1 cellular context compared by ENCODE assay signal in the genomic region with DNA sequence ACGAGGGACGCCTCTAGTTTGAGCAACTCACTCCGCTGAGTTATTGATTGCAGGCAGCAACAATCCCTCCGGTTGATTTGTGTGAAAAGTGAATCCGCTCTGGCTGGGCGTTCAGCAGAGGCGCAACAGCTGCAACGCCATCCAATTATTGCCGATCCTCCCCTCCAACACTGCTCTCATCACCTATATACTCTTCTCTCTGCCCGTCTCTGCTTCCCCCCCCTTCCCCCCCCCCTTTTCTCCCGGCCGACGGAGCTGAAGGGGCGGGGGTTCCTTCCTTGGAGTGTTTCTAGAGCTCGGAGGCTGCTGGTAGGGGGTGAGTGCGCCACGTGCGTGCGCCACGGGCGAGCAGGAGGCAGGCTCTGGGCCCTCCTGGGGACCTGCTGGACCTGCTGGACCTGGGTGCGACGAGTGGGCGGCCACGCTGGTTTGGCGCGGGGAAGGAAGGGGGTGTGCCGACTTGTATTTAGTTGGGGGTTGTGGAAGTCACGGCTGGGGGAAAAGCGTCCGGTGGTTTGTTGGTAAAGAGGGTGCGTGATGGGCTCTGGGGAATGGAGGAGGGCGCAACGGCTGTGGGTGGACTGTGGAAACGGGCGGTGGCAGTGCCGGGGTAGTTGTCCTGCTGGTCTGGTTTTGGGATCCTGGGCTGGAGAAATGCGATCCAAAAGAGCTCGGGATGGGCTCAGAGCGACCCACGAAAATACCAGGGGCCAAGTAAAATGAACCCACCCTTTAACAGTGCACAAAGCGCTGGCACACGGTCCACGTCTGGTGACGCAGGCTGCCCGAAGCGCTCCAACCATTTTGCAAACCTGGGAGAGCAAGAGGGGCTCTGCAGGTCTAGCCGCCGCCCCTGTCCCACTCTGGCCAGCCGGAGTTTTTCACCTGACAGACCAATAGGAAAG.
TF ChIP-seq lines count a peak whose summit lies in the region.

No MANE protein-coding gene starts in this region.

TF ChIP-seq in GM12878, 131 proteins besides CTCF, POLR2A, EP300 and RAD21 (continued from another document):
- TF ChIP-seq, protein P1, sequence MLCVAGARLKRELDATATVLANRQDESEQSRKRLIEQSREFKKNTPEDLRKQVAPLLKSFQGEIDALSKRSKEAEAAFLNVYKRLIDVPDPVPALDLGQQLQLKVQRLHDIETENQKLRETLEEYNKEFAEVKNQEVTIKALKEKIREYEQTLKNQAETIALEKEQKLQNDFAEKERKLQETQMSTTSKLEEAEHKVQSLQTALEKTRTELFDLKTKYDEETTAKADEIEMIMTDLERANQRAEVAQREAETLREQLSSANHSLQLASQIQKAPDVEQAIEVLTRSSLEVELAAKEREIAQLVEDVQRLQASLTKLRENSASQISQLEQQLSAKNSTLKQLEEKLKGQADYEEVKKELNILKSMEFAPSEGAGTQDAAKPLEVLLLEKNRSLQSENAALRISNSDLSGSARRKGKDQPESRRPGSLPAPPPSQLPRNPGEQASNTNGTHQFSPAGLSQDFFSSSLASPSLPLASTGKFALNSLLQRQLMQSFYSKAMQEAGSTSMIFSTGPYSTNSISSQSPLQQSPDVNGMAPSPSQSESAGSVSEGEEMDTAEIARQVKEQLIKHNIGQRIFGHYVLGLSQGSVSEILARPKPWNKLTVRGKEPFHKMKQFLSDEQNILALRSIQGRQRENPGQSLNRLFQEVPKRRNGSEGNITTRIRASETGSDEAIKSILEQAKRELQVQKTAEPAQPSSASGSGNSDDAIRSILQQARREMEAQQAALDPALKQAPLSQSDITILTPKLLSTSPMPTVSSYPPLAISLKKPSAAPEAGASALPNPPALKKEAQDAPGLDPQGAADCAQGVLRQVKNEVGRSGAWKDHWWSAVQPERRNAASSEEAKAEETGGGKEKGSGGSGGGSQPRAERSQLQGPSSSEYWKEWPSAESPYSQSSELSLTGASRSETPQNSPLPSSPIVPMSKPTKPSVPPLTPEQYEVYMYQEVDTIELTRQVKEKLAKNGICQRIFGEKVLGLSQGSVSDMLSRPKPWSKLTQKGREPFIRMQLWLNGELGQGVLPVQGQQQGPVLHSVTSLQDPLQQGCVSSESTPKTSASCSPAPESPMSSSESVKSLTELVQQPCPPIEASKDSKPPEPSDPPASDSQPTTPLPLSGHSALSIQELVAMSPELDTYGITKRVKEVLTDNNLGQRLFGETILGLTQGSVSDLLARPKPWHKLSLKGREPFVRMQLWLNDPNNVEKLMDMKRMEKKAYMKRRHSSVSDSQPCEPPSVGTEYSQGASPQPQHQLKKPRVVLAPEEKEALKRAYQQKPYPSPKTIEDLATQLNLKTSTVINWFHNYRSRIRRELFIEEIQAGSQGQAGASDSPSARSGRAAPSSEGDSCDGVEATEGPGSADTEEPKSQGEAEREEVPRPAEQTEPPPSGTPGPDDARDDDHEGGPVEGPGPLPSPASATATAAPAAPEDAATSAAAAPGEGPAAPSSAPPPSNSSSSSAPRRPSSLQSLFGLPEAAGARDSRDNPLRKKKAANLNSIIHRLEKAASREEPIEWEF (IDR thresholded peaks at IDR 0.05; ENCODE audit: insufficient replicate concordance, low read depth, low read length), result no peak
- TF ChIP-seq FOXK2 (IDR thresholded peaks at IDR 0.05), result no peak
- no peak for TF ChIP-seq CHD1 (IDR thresholded peaks at IDR 0.05; ENCODE audit: low read depth, low read length)
- TF ChIP-seq CHD2 (IDR thresholded peaks at IDR 0.05; ENCODE audit: borderline replicate concordance, low read depth, low read length), result no peak
- TF ChIP-seq CEBPB (IDR thresholded peaks at IDR 0.05; ENCODE audit: borderline replicate concordance in 1 of 2, low read depth in 2 of 2, low read length in 2 of 2), result no peak
- no peak for TF ChIP-seq SP1 (IDR thresholded peaks at IDR 0.05; ENCODE audit: low read depth, low read length)
- TF ChIP-seq, protein P2, sequence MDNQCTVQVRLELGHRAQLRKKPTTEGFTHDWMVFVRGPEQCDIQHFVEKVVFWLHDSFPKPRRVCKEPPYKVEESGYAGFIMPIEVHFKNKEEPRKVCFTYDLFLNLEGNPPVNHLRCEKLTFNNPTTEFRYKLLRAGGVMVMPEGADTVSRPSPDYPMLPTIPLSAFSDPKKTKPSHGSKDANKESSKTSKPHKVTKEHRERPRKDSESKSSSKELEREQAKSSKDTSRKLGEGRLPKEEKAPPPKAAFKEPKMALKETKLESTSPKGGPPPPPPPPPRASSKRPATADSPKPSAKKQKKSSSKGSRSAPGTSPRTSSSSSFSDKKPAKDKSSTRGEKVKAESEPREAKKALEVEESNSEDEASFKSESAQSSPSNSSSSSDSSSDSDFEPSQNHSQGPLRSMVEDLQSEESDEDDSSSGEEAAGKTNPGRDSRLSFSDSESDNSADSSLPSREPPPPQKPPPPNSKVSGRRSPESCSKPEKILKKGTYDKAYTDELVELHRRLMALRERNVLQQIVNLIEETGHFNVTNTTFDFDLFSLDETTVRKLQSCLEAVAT (IDR thresholded peaks at IDR 0.05), result peak; percentile 67; the same call in 1 of the 2 replicates
- no peak; the same call in none of the 2 replicates for TF ChIP-seq CREM (IDR thresholded peaks at IDR 0.05; ENCODE audit: low read depth)
- no peak for TF ChIP-seq WRNIP1 (IDR thresholded peaks at IDR 0.05; ENCODE audit: borderline replicate concordance, low read depth, low read length)
- TF ChIP-seq, protein P3, sequence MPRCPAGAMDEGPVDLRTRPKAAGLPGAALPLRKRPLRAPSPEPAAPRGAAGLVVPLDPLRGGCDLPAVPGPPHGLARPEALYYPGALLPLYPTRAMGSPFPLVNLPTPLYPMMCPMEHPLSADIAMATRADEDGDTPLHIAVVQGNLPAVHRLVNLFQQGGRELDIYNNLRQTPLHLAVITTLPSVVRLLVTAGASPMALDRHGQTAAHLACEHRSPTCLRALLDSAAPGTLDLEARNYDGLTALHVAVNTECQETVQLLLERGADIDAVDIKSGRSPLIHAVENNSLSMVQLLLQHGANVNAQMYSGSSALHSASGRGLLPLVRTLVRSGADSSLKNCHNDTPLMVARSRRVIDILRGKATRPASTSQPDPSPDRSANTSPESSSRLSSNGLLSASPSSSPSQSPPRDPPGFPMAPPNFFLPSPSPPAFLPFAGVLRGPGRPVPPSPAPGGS (IDR thresholded peaks at IDR 0.05; ENCODE audit: borderline replicate concordance, insufficient read depth, low read depth, low read length, poor library complexity, severe bottlenecking), result no peak
- no peak for TF ChIP-seq RELA (IDR thresholded peaks at IDR 0.05; ENCODE audit: borderline replicate concordance, partially characterized antibody)
- TF ChIP-seq, protein P4, sequence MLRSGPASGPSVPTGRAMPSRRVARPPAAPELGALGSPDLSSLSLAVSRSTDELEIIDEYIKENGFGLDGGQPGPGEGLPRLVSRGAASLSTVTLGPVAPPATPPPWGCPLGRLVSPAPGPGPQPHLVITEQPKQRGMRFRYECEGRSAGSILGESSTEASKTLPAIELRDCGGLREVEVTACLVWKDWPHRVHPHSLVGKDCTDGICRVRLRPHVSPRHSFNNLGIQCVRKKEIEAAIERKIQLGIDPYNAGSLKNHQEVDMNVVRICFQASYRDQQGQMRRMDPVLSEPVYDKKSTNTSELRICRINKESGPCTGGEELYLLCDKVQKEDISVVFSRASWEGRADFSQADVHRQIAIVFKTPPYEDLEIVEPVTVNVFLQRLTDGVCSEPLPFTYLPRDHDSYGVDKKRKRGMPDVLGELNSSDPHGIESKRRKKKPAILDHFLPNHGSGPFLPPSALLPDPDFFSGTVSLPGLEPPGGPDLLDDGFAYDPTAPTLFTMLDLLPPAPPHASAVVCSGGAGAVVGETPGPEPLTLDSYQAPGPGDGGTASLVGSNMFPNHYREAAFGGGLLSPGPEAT (IDR thresholded peaks at IDR 0.05; ENCODE audit: low read depth), result no peak
- no peak for TF ChIP-seq FOS (IDR thresholded peaks at IDR 0.05; ENCODE audit: borderline replicate concordance, extremely low read depth, insufficient read length)
- TF ChIP-seq RUNX3 (IDR thresholded peaks at IDR 0.05; ENCODE audit: low read length), result peak; percentile 29
- TF ChIP-seq, protein P5, sequence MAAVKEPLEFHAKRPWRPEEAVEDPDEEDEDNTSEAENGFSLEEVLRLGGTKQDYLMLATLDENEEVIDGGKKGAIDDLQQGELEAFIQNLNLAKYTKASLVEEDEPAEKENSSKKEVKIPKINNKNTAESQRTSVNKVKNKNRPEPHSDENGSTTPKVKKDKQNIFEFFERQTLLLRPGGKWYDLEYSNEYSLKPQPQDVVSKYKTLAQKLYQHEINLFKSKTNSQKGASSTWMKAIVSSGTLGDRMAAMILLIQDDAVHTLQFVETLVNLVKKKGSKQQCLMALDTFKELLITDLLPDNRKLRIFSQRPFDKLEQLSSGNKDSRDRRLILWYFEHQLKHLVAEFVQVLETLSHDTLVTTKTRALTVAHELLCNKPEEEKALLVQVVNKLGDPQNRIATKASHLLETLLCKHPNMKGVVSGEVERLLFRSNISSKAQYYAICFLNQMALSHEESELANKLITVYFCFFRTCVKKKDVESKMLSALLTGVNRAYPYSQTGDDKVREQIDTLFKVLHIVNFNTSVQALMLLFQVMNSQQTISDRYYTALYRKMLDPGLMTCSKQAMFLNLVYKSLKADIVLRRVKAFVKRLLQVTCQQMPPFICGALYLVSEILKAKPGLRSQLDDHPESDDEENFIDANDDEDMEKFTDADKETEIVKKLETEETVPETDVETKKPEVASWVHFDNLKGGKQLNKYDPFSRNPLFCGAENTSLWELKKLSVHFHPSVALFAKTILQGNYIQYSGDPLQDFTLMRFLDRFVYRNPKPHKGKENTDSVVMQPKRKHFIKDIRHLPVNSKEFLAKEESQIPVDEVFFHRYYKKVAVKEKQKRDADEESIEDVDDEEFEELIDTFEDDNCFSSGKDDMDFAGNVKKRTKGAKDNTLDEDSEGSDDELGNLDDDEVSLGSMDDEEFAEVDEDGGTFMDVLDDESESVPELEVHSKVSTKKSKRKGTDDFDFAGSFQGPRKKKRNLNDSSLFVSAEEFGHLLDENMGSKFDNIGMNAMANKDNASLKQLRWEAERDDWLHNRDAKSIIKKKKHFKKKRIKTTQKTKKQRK (IDR thresholded peaks at IDR 0.05; ENCODE audit: low read depth, low read length), result no peak
- TF ChIP-seq, protein P6, sequence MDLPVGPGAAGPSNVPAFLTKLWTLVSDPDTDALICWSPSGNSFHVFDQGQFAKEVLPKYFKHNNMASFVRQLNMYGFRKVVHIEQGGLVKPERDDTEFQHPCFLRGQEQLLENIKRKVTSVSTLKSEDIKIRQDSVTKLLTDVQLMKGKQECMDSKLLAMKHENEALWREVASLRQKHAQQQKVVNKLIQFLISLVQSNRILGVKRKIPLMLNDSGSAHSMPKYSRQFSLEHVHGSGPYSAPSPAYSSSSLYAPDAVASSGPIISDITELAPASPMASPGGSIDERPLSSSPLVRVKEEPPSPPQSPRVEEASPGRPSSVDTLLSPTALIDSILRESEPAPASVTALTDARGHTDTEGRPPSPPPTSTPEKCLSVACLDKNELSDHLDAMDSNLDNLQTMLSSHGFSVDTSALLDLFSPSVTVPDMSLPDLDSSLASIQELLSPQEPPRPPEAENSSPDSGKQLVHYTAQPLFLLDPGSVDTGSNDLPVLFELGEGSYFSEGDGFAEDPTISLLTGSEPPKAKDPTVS (IDR thresholded peaks at IDR 0.05; ENCODE audit: low read depth, low read length), result no peak
- no peak for TF ChIP-seq CHD4 (IDR thresholded peaks at IDR 0.05)
